ENCODE assay signal across 8 cellular contexts in the genomic region with DNA sequence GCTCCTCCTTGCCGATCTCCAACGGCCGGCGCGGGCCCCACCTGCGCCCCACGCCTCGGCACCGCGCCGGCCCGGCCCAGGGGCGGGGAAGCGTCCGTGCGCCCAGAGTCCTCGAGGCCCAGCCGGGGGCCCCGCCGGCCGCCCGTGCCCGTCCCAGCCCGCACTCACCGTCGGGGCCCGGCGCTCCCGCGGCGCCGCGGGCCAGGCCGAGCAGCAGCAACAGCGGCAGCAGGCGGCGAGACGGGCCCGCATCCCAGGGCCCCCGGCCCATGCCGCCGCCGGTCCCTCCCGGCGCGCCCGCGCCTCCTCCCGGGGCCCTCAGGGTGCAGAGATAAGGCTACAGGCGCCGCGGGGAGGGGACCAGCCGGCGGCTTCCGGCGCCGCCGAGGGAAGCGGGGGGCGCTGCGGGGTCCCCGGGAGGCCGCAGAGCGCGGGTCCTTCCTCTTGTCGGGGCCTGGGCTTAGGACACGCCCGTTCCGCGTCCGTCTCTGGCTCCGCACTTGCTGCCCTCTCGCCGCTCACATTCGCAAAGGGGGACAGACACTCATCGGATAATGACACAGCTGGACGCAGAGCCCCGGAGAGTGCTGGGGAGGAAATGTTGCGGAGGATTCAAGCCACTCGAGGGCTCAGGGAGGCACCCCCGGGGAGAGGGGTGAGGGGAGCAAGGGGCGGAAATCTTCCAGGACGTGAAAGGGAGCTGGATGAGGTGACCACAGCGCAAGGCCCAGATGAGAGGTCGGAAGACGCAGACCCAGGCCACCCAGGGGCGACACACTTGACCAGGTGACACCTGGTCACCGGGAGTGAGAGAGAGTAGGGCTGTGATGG. TPM values are rescaled to one million over a fixed set of nuclear protein-coding genes. Genes with fewer than 3 reads are reported as not detected.
DNase-seq lines count a peak whose midpoint lies in the region; ATAC-seq and TF ChIP-seq lines count a peak whose summit lies in the region.

A gene (minus strand): TSS at position 333 of the 831 bp plus-strand sequence. CDS start 62 bp downstream, at position 271.

- peaks cover 49% of the 10 kb centered on the region for H3K27me3 ChIP-seq in DOHH2 (ENCODE audit: control insufficient read depth, low read length)

- H3K9me3 Mint-ChIP-seq in central memory CD8-positive, alpha-beta T cell, result no peaks in the 10 kb centered on the region

- peak within 1 kb of the TSS; percentile 95 for H3K27ac Mint-ChIP-seq in central memory CD8-positive, alpha-beta T cell (ENCODE audit: low read depth)

- no peak for TF ChIP-seq CTCF in DOHH2 (IDR thresholded peaks at IDR 0.05; ENCODE audit: low read depth, low read length, poor library complexity, severe bottlenecking)

- peaks cover 6% of the 10 kb centered on the region for H3K36me3 Mint-ChIP-seq in central memory CD8-positive, alpha-beta T cell (ENCODE audit: insufficient read depth)

- DNase-seq in central memory CD8-positive, alpha-beta T cell (ENCODE audit: low spot score in 2 of 2), result peak in 1 of 2 donors; percentile 17
- DNase-seq in left lobe of liver (ENCODE audit: low spot score), result peak; percentile 47
- DNase-seq in stimulated activated naive CD4-positive, alpha-beta T cell (lab: John Stamatoyannopoulos, UW), result peak in 4 of 6 experiments; percentile 22 to 58 (median 30)
- DNase-seq in epidermal melanocyte (ENCODE audit: insufficient read length, low spot score), result no peak

- no peaks in the 10 kb centered on the region for H4K20me1 ChIP-seq in DOHH2 (ENCODE audit: control insufficient read depth, insufficient read depth, low read depth, low read length)

- ATAC-seq in GM19395 (IDR thresholded peaks at IDR 0.05; ENCODE audit: unreplicated experiment) (peak; percentile 58), HG03439 (IDR thresholded peaks at IDR 0.05; ENCODE audit: unreplicated experiment) (peak; percentile 50), left lobe of liver (peak; percentile 65)
- peak; percentile 47 for ATAC-seq in central memory CD8-positive, alpha-beta T cell (replicated peaks; ENCODE audit: extremely low read depth, poor library complexity, severe bottlenecking)

- H3F3A ChIP-seq in DOHH2 (ENCODE audit: control insufficient read depth, insufficient read depth), result no peaks in the 10 kb centered on the region

- H3K27me3 Mint-ChIP-seq in central memory CD8-positive, alpha-beta T cell, result no peaks in the 10 kb centered on the region

- intact Hi-C loops in T-helper 1 cell treated with Interleukin-12 subunit alpha and Interleukin-12 subunit beta and Interleukin-4 antibody, amounts not matched to agents 30 ng/mL and 1 ng/mL, for 36 hours (cut with micrococcal nuclease), result loop anchor here (1.0 to 10.0 kb wide), 8 partner anchors 44 to 1240 kb away; a partner anchor contains a TSS

- H3K27ac ChIP-seq in DOHH2 (ENCODE audit: low read depth, low read length), result no peak within 1 kb of the TSS

- peaks cover 76% of the 10 kb centered on the region for H3K4me1 Mint-ChIP-seq in central memory CD8-positive, alpha-beta T cell

- H3K4me3 Mint-ChIP-seq in central memory CD8-positive, alpha-beta T cell, result peak within 1 kb of the TSS; percentile 91

- H3K4me1 ChIP-seq in DOHH2 (ENCODE audit: control insufficient read depth, low read length), result peaks cover 11% of the 10 kb centered on the region

- peak within 1 kb of the TSS; percentile 72 for H3K4me3 ChIP-seq in DOHH2 (ENCODE audit: low read length)

- no peaks in the 10 kb centered on the region for H3K79me2 ChIP-seq in DOHH2 (ENCODE audit: control insufficient read depth, low read length)

- H3K9me3 ChIP-seq in DOHH2 (ENCODE audit: control insufficient read depth, insufficient read depth, low read length), result no peaks in the 10 kb centered on the region

- H3K36me3 ChIP-seq in DOHH2 (ENCODE audit: control insufficient read depth, low read length), result no peaks in the 10 kb centered on the region

- peak within 1 kb of the TSS; percentile 81 for H3K4me2 ChIP-seq in DOHH2 (ENCODE audit: low read length)

- no peaks in the 10 kb centered on the region for H3K9me2 ChIP-seq in DOHH2 (replicated peaks; ENCODE audit: control insufficient read depth, low read length)

RNA-seq across cellular contexts. Expression of the gene that starts here (rescaled TPM):
- total RNA-seq in T-helper 1 cell treated with Interleukin-12 subunit alpha and Interleukin-12 subunit beta and Interleukin-4 antibody, amounts not matched to agents 30 ng/mL and 1 ng/mL, for 36 hours, result 23.7 and 25.5 TPM in 2 replicates
- 3.2 TPM for total RNA-seq in left lobe of liver
